8 cellular contexts compared by ENCODE assay signal in genomic region chr9:134326754-134327526, GRCh38. TPM values are rescaled to one million over a fixed set of nuclear protein-coding genes. Genes with fewer than 3 reads are reported as not detected.
A peak's percentile ranks its signal among the peaks of the same experiment; 100 is the strongest.
DNase-seq lines count a peak whose midpoint lies in the region; ATAC-seq and TF ChIP-seq lines count a peak whose summit lies in the region.

No MANE protein-coding gene starts in this region.

- peaks cover 50% of the 10 kb centered on the region for H3K4me1 ChIP-seq in NT2/D1 (ENCODE audit: insufficient read depth, insufficient read length)
- H3K4me1 ChIP-seq in endodermal cell (ENCODE audit: control insufficient read depth, insufficient read depth, low read length): peaks cover 28% of the 10 kb centered on the region
- peaks cover 20 to 53% of the 10 kb centered on the region in 2 donors for H3K4me1 ChIP-seq in muscle layer of duodenum (ENCODE audit: control insufficient read depth in 1 of 2, insufficient read depth in 2 of 2, low read length in 2 of 2)

- peak overlapping the region; percentile 71 for H3K4me3 Mint-ChIP-seq in endodermal cell

- DNase-seq in GM10248 (ENCODE audit: extremely low spot score) (peak; percentile 55), NT2/D1 (ENCODE audit: low read depth, low spot score) (no peak), endodermal cell (peak; percentile 74), putamen (ENCODE audit: low spot score) (no peak), NCI-H2081 treated with DMSO at 0.1 percent for 48 hours (lab: John Stamatoyannopoulos, UW) (no peak)
- no peak for DNase-seq in stimulated activated CD4-positive, alpha-beta T cell treated with anti-CD3 and anti-CD28 coated beads, Interleukin-4, amount 100 ng/mL, for 4 hours

- no peak overlapping the region for H3K27ac ChIP-seq in endodermal cell (ENCODE audit: low read depth, low read length)
- H3K27ac ChIP-seq in muscle layer of duodenum (ENCODE audit: low read length): peak overlapping the region; percentile 39

- H3K36me3 ChIP-seq in NT2/D1 (ENCODE audit: insufficient read depth, insufficient read length, low read length): no peaks in the 10 kb centered on the region
- no peaks in the 10 kb centered on the region for H3K36me3 ChIP-seq in endodermal cell (ENCODE audit: control insufficient read depth, insufficient read depth, low read length)
- H3K36me3 ChIP-seq in muscle layer of duodenum (ENCODE audit: control insufficient read depth in 1 of 2, insufficient read depth in 2 of 2, low read length in 2 of 2): no peaks in the 10 kb centered on the region

- no peaks in the 10 kb centered on the region for H3K9me3 ChIP-seq in NT2/D1 (ENCODE audit: insufficient read depth, low read length)
- H3K9me3 ChIP-seq in endodermal cell (ENCODE audit: control insufficient read depth, low read length): no peaks in the 10 kb centered on the region
- no peaks in the 10 kb centered on the region for H3K9me3 ChIP-seq in muscle layer of duodenum (ENCODE audit: control insufficient read depth in 1 of 2, low read length in 2 of 2)

- TF ChIP-seq CTCF in GM10248 (IDR thresholded peaks at IDR 0.05; ENCODE audit: control extremely low read depth, extremely low read depth, low read depth, missing control alignments): no peak
- TF ChIP-seq CTCF in endodermal cell (conservative IDR thresholded peaks at IDR 0.05): no peak

- peak overlapping the region; percentile 52 for H3K27ac Mint-ChIP-seq in endodermal cell

- no peaks in the 10 kb centered on the region for H3K9me3 Mint-ChIP-seq in endodermal cell

- POLR2A ChIA-PET in GM10248 (lab: Yijun Ruan, JAX): no interaction called here

- peaks cover 38% of the 10 kb centered on the region for H3K4me1 Mint-ChIP-seq in endodermal cell

- no peaks in the 10 kb centered on the region for H3K36me3 Mint-ChIP-seq in endodermal cell (ENCODE audit: low read depth)

- no peak for ATAC-seq in GM19395 (IDR thresholded peaks at IDR 0.05; ENCODE audit: unreplicated experiment)

- H3K27me3 Mint-ChIP-seq in endodermal cell (ENCODE audit: insufficient read depth): no peaks in the 10 kb centered on the region

- 2 to 3% methylated on average over 30 to 72 of the region's 72 CpGs for WGBS in endodermal cell (ENCODE audit: insufficient coverage in 1 of 2, insufficient read length in 1 of 2), 2 experiments

- CTCF ChIA-PET in GM10248 (lab: Yijun Ruan, JAX): interaction anchor here (0.9 to 1.2 kb wide), 2 partner anchors 9 to 28 kb away, joined by 3 read pairs; no protein-coding TSS in a partner anchor

- H3K27me3 ChIP-seq in NT2/D1 (ENCODE audit: insufficient read depth, insufficient read length) (no peaks in the 10 kb centered on the region), endodermal cell (ENCODE audit: control insufficient read depth, insufficient read depth, low read length, poor library complexity, severe bottlenecking) (no peaks in the 10 kb centered on the region), muscle layer of duodenum (ENCODE audit: low read depth, low read length) (no peaks in the 10 kb centered on the region)

- H3K9ac ChIP-seq in NT2/D1 (ENCODE audit: insufficient read length, low read depth) (peak overlapping the region; percentile 82), endodermal cell (ENCODE audit: extremely low read depth, low read length, poor library complexity, severe bottlenecking) (peak overlapping the region; percentile 81)

- peak overlapping the region; percentile 67 for H3K4me3 ChIP-seq in NT2/D1 (ENCODE audit: insufficient read length, low read depth)
- H3K4me3 ChIP-seq in endodermal cell (ENCODE audit: low read length): peak overlapping the region; percentile 88
- H3K4me3 ChIP-seq in muscle layer of duodenum (ENCODE audit: low read depth in 1 of 2, low read length in 2 of 2): peak overlapping the region; percentile 74 to 78

RNA-seq across cellular contexts. Expression of gene RXRA, which starts 0.7 kb away (rescaled TPM):
- 10 to 100 TPM; 58.3 to 70.6 TPM for total RNA-seq in endodermal cell
- polyA plus RNA-seq in endodermal cell (2013, experiment 1 of 2): 37.4 TPM
- 33.9 TPM for polyA plus RNA-seq in endodermal cell (2013, experiment 2 of 2)

Comparison
In these comparisons a context has a peak if more than half of its experiments do, and no peak if none do; other contexts are left out.
1. DNase-seq: peak in GM10248 (single experiment) and endodermal cell (single experiment); none in NT2/D1 (single experiment), putamen (single experiment), NCI-H2081 treated with DMSO at 0.1 percent for 48 hours (single experiment) and stimulated activated CD4-positive, alpha-beta T cell treated with anti-CD3 and anti-CD28 coated beads, Interleukin-4, amount 100 ng/mL, for 4 hours (0 of 2).
2. Peak in every context shown above with its lines, with median percentiles within 50 percentile points of each other: H3K4me3 ChIP-seq.